Comparison of ENCODE assay signal across 28 cellular contexts in the genomic region with DNA sequence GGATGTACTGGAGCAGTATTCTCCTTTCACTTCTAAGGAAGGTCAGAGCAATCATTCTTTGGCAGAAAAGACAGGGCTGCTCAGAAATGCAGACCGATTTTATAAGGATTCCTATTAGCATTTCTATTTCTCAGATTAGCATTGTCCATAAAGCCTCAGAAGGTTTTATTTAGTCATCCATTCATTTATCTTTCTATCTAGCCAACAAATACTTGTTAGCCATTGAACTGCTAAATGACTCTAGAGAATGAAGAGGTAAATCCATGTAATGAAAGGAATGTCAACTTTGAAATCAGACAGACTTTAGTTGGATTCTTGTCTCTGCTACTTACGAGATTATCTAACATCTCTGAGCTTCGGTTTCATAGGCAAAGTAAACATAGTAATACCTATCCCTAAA.
"Had no signal": no experiment of that assay in that cellular context is flagged by ENCODE, and none has a peak within 500 bp of the region (broad histone marks: within the 10 kb centered on the region; RNA-seq: fewer than 3 reads in every experiment).

No MANE protein-coding gene starts in this region.

- H3K4me1 Mint-ChIP-seq: activated B cell treated with CpG ODN at 0.5 μM for 24 hours; activated CD4-positive, alpha-beta T cell treated with anti-CD3 and anti-CD28 coated beads, Interleukin-2, amount 10 ng/mL, durations not matched to agents 24 days and 14 days; activated CD8-positive, alpha-beta memory T cell treated with anti-CD3 and anti-CD28 coated beads, Interleukin-2, amount 10 ng/mL, durations not matched to agents 7 days and 5 days; activated naive CD8-positive, alpha-beta T cell treated with anti-CD3 and anti-CD28 coated beads, Interleukin-2, amount 50 U/mL, for 24 hours; T-helper 17 cell had no signal

- H3K27me3 Mint-ChIP-seq: activated B cell treated with CpG ODN at 0.5 μM for 24 hours; activated CD4-positive, alpha-beta T cell treated with anti-CD3 and anti-CD28 coated beads, Interleukin-2, amount 10 ng/mL, durations not matched to agents 24 days and 14 days had no signal

- H3K9me3 ChIP-seq: Peyer's patch, SJCRH30 had no signal

- DNase-seq: activated B cell treated with CpG ODN at 0.5 μM for 24 hours; activated CD4-positive, alpha-beta T cell treated with anti-CD3 and anti-CD28 coated beads for 1 hour; activated CD4-positive, alpha-beta T cell treated with anti-CD3 and anti-CD28 coated beads, Interleukin-2, amount 10 ng/mL, durations not matched to agents 24 days and 14 days; activated CD4-positive, alpha-beta T cell treated with anti-CD3 and anti-CD28 coated beads, Interleukin-2, amount 50 U/mL, for 48 hours; activated CD8-positive, alpha-beta memory T cell treated with anti-CD3 and anti-CD28 coated beads, Interleukin-2, amount 10 ng/mL, durations not matched to agents 7 days and 5 days; activated effector memory CD4-positive, alpha-beta T cell treated with Interleukin-2 at 50 U/mL for 16 hours; activated naive CD4-positive, alpha-beta T cell; activated naive CD8-positive, alpha-beta T cell treated with anti-CD3 and anti-CD28 coated beads, Interleukin-2, amount 50 U/mL, for 24 hours; activated T-cell treated with anti-CD3 and anti-CD28 coated beads, Interleukin-2, amount 50 U/mL, for 24 hours; amygdala; MM.1S; NCI-H1105 treated with DMSO at 0.1 percent for 48 hours; NCI-H146; NCI-H187 treated with DMSO at 0.1 percent for 48 hours; NCI-H2081 treated with DMSO at 0.1 percent for 48 hours; NCI-H2227 treated with DMSO at 0.1 percent for 48 hours; NCI-H446 treated with DMSO at 0.1 percent for 48 hours; NCI-H526; NCI-H774; OCI-M1; Peyer's patch; Right ventricle myocardium superior; SJCRH30; T-helper 17 cell; T-helper 9 cell had no signal

- H3K27me3 ChIP-seq: Peyer's patch, SJCRH30 had no signal

- H3K36me3 Mint-ChIP-seq: activated CD8-positive, alpha-beta memory T cell treated with anti-CD3 and anti-CD28 coated beads, Interleukin-2, amount 10 ng/mL, durations not matched to agents 7 days and 5 days; activated naive CD4-positive, alpha-beta T cell treated with anti-CD3 and anti-CD28 coated beads, Interleukin-2, amount 50 U/mL, for 72 hours had no signal

- H3K4me3 Mint-ChIP-seq: activated B cell treated with CpG ODN at 0.5 μM for 24 hours; activated CD4-positive, alpha-beta T cell treated with anti-CD3 and anti-CD28 coated beads, Interleukin-2, amount 10 ng/mL, durations not matched to agents 24 days and 14 days; activated CD8-positive, alpha-beta memory T cell treated with anti-CD3 and anti-CD28 coated beads, Interleukin-2, amount 10 ng/mL, durations not matched to agents 7 days and 5 days; activated naive CD8-positive, alpha-beta T cell treated with anti-CD3 and anti-CD28 coated beads, Interleukin-2, amount 50 U/mL, for 24 hours; activated T-cell treated with anti-CD3 and anti-CD28 coated beads, Interleukin-2, amount 50 U/mL, for 24 hours; activated T-helper 1 cell treated with anti-CD3 and anti-CD28 coated beads, Interleukin-12 subunit alpha, Interleukin-12 subunit beta, Interleukin-2, Interleukin-4 antibody, amounts not matched to agents 30 ng/mL and 10 ng/mL and 1 ng/mL, durations not matched to agents 14 hours and 24 hours and 36 hours; T-helper 17 cell had no signal

- H3K27ac Mint-ChIP-seq: activated B cell treated with CpG ODN at 0.5 μM for 24 hours; activated CD4-positive, alpha-beta T cell treated with anti-CD3 and anti-CD28 coated beads, Interleukin-2, amount 10 ng/mL, durations not matched to agents 24 days and 14 days; activated CD8-positive, alpha-beta memory T cell treated with anti-CD3 and anti-CD28 coated beads, Interleukin-2, amount 10 ng/mL, durations not matched to agents 7 days and 5 days; activated naive CD4-positive, alpha-beta T cell treated with anti-CD3 and anti-CD28 coated beads, Interleukin-2, amount 50 U/mL, for 72 hours; activated naive CD8-positive, alpha-beta T cell treated with anti-CD3 and anti-CD28 coated beads, Interleukin-2, amount 50 U/mL, for 24 hours; activated T-cell treated with anti-CD3 and anti-CD28 coated beads, Interleukin-2, amount 50 U/mL, for 24 hours; activated T-helper 1 cell treated with anti-CD3 and anti-CD28 coated beads, Interleukin-12 subunit alpha, Interleukin-12 subunit beta, Interleukin-2, Interleukin-4 antibody, amounts not matched to agents 30 ng/mL and 10 ng/mL and 1 ng/mL, durations not matched to agents 14 hours and 24 hours and 36 hours; T-helper 17 cell had no signal

- H3K36me3 ChIP-seq: Peyer's patch, SJCRH30 had no signal

- H3K27ac ChIP-seq: Peyer's patch, RWPE1, SJCRH30 had no signal

- H3K4me1 ChIP-seq: Peyer's patch, SJCRH30 had no signal

- H3K4me3 ChIP-seq: Peyer's patch, SJCRH30 had no signal

- ATAC-seq: activated CD8-positive, alpha-beta memory T cell treated with anti-CD3 and anti-CD28 coated beads, Interleukin-2, amount 10 ng/mL, durations not matched to agents 7 days and 5 days; activated naive CD4-positive, alpha-beta T cell treated with anti-CD3 and anti-CD28 coated beads, Interleukin-2, amount 50 U/mL, for 72 hours; activated naive CD8-positive, alpha-beta T cell treated with anti-CD3 and anti-CD28 coated beads, Interleukin-2, amount 50 U/mL, for 24 hours; T-helper 17 cell had no signal

- H3K9me3 Mint-ChIP-seq: activated B cell treated with CpG ODN at 0.5 μM for 24 hours; activated naive CD8-positive, alpha-beta T cell treated with anti-CD3 and anti-CD28 coated beads, Interleukin-2, amount 50 U/mL, for 24 hours; activated T-cell treated with anti-CD3 and anti-CD28 coated beads, Interleukin-2, amount 50 U/mL, for 24 hours; activated T-helper 1 cell treated with anti-CD3 and anti-CD28 coated beads, Interleukin-12 subunit alpha, Interleukin-12 subunit beta, Interleukin-2, Interleukin-4 antibody, amounts not matched to agents 30 ng/mL and 10 ng/mL and 1 ng/mL, durations not matched to agents 14 hours and 24 hours and 36 hours had no signal
